32 cellular contexts compared by ENCODE assay signal in genomic region chr4:103030791-103031190, GRCh38. TPM values are rescaled to one million over a fixed set of nuclear protein-coding genes. Genes with fewer than 3 reads are reported as not detected.
"Had no signal": no experiment of that assay in that cellular context is flagged by ENCODE, and none has a peak within 500 bp of the region (broad histone marks: within the 10 kb centered on the region; RNA-seq: fewer than 3 reads in every experiment).

No MANE protein-coding gene starts in this region.

- H3K27ac ChIP-seq: adrenal gland, ascending aorta, body of pancreas, brain microvascular endothelial cell, breast epithelium, cardiac muscle cell had no signal

- H3K4me3 ChIP-seq: adrenal gland, ascending aorta, body of pancreas, breast epithelium, cardiac muscle cell had no signal

- ATAC-seq: activated naive CD4-positive, alpha-beta T cell treated with anti-CD3 and anti-CD28 coated beads, Interleukin-2, amount 50 U/mL, for 72 hours; activated naive CD8-positive, alpha-beta T cell treated with anti-CD3 and anti-CD28 coated beads, Interleukin-2, amount 50 U/mL, for 24 hours; activated T-cell treated with anti-CD3 and anti-CD28 coated beads, Interleukin-2, amount 50 U/mL, for 4 hours; activated T-cell treated with anti-CD3 and anti-CD28 coated beads, Interleukin-2, amount 50 U/mL, for 72 hours; activated T-helper 17 cell treated with anti-CD3 and anti-CD28 coated beads, Interleukin-2, amount 50 U/mL, for 72 hours; body of pancreas had no signal

- H3K27me3 ChIP-seq: adrenal gland, ascending aorta, body of pancreas, brain microvascular endothelial cell, breast epithelium, cardiac muscle cell had no signal

- DNase-seq: activated effector memory CD4-positive, alpha-beta T cell treated with anti-CD3 and anti-CD28 coated beads, Interleukin-2, amount 50 U/mL, for 16 hours; activated effector memory CD4-positive, alpha-beta T cell treated with Interleukin-2 at 50 U/mL for 16 hours; activated gamma-delta T cell; activated gamma-delta T cell treated with Interleukin-2 at 50 U/mL for 16 hours; activated naive CD4-positive, alpha-beta T cell; activated naive CD4-positive, alpha-beta T cell treated with anti-CD3 and anti-CD28 coated beads for 36 hours; activated naive CD4-positive, alpha-beta T cell treated with anti-CD3 and anti-CD28 coated beads, Interleukin-2, amount 10 ng/mL, durations not matched to agents 7 days and 5 days; activated naive CD4-positive, alpha-beta T cell treated with anti-CD3 and anti-CD28 coated beads, Interleukin-2, amount 50 U/mL, for 16 hours; activated naive CD4-positive, alpha-beta T cell treated with Interleukin-2 at 50 U/mL for 16 hours; activated naive CD8-positive, alpha-beta T cell treated with anti-CD3 and anti-CD28 coated beads for 36 hours; activated naive CD8-positive, alpha-beta T cell treated with anti-CD3 and anti-CD28 coated beads, Interleukin-2, amount 10 ng/mL, durations not matched to agents 7 days and 5 days; activated naive CD8-positive, alpha-beta T cell treated with anti-CD3 and anti-CD28 coated beads, Interleukin-2, amount 50 U/mL, for 24 hours; activated T-cell treated with anti-CD3 and anti-CD28 coated beads, Interleukin-2, amount 50 U/mL, for 1 hour; activated T-cell treated with anti-CD3 and anti-CD28 coated beads, Interleukin-2, amount 50 U/mL, for 24 hours; activated T-cell treated with anti-CD3 and anti-CD28 coated beads, Interleukin-2, amount 50 U/mL, for 4 hours; activated T-cell treated with anti-CD3 and anti-CD28 coated beads, Interleukin-2, amount 50 U/mL, for 48 hours; activated T-cell treated with anti-CD3 and anti-CD28 coated beads, Interleukin-2, amount 50 U/mL, for 72 hours; adrenal gland; amniotic stem cell; amygdala; anterior cingulate cortex; aorta; body of pancreas; brain microvascular endothelial cell; caudate nucleus; central memory CD4-positive, alpha-beta T cell; cerebellar nuclear complex had no signal

- H3K9me3 ChIP-seq: adrenal gland, body of pancreas, breast epithelium had no signal

- H3K36me3 ChIP-seq: adrenal gland, brain microvascular endothelial cell, breast epithelium, cardiac muscle cell had no signal

- H3K4me1 ChIP-seq: adrenal gland, ascending aorta, body of pancreas, breast epithelium had no signal

RNA-seq across cellular contexts. Expression of gene SLC9B1, which starts 11.3 kb away (rescaled TPM):
- total RNA-seq: ascending aorta, body of pancreas had no signal
- polyA plus RNA-seq: cardiac muscle cell had no signal
